Comparison of ENCODE assay signal across 12 cellular contexts in genomic region chr5:80864706-80865435, GRCh38.
DNase-seq lines count a peak whose midpoint lies in the region; ATAC-seq and TF ChIP-seq lines count a peak whose summit lies in the region.
"Had no signal": no experiment of that assay in that cellular context is flagged by ENCODE, and none has a peak within 500 bp of the region (broad histone marks: within the 10 kb centered on the region; RNA-seq: fewer than 3 reads in every experiment).

No MANE protein-coding gene starts in this region.

- H3K27me3 ChIP-seq in right cardiac atrium (ENCODE audit: control insufficient read depth, insufficient read depth) = no peaks in the 10 kb centered on the region

- H3K9me3 ChIP-seq in HEK293 (ENCODE audit: control insufficient read depth, insufficient read depth, low read depth, low read length) (no peaks in the 10 kb centered on the region), right cardiac atrium (ENCODE audit: control insufficient read depth, low read length) (no peaks in the 10 kb centered on the region)

- intact Hi-C loops in right cardiac atrium (cut with DNase I) = no loop called here
- intact Hi-C loops in posterior vena cava (cut with DNase I) = no loop called here

- H3K27ac Mint-ChIP-seq in stimulated activated naive CD8-positive, alpha-beta T cell treated with anti-CD3 and anti-CD28 coated beads, Interleukin-15, amount 100 ng/mL, for 72 hours = peak overlapping the region in 1 of 2 donors; percentile 47
- H3K27ac Mint-ChIP-seq: B cell; T-helper 1 cell treated with Interleukin-12 subunit alpha and Interleukin-12 subunit beta and Interleukin-4 antibody, amounts not matched to agents 30 μg/mL and 1 μg/mL, for 36 hours had no signal

- no peak for TF ChIP-seq CTCF in HEK293 (tag by site-specific recombination; IDR thresholded peaks at IDR 0.05)

- ATAC-seq in HG03565 (IDR thresholded peaks at IDR 0.05; ENCODE audit: unreplicated experiment) (peak; percentile 60), right cardiac atrium (no peak), esophagus mucosa (no peak)
- ATAC-seq in stimulated activated naive CD8-positive, alpha-beta T cell treated with anti-CD3 and anti-CD28 coated beads, Interleukin-15, amount 100 ng/mL, for 72 hours = peak; percentile 92
- ATAC-seq: left cardiac atrium had no signal

- H3K4me3 Mint-ChIP-seq in stimulated activated naive CD8-positive, alpha-beta T cell treated with anti-CD3 and anti-CD28 coated beads, Interleukin-15, amount 100 ng/mL, for 72 hours = peak overlapping the region in 1 of 2 donors; percentile 72
- H3K4me3 Mint-ChIP-seq: B cell; T-helper 1 cell treated with Interleukin-12 subunit alpha and Interleukin-12 subunit beta and Interleukin-4 antibody, amounts not matched to agents 30 μg/mL and 1 μg/mL, for 36 hours had no signal

- 86% methylated on average over 3 of the region's 3 CpGs for WGBS in right cardiac atrium

- POLR2A ChIA-PET in HEK293 (lab: Yijun Ruan, JAX) = no interaction called here

- H3K9me3 Mint-ChIP-seq in stimulated activated naive CD8-positive, alpha-beta T cell treated with anti-CD3 and anti-CD28 coated beads, Interleukin-15, amount 100 ng/mL, for 72 hours = no peaks in the 10 kb centered on the region
- H3K9me3 Mint-ChIP-seq: T-helper 1 cell treated with Interleukin-12 subunit alpha and Interleukin-12 subunit beta and Interleukin-4 antibody, amounts not matched to agents 30 μg/mL and 1 μg/mL, for 36 hours had no signal

- DNase-seq in stimulated activated CD4-positive, alpha-beta T cell treated with anti-CD3 and anti-CD28 coated beads, Interleukin-4, amount 100 ng/mL, for 24 hours = peak; percentile 20
- no peak for DNase-seq in stimulated activated CD4-positive, alpha-beta T cell treated with anti-CD3 and anti-CD28 coated beads, Interleukin-4, amount 100 ng/mL, for 1 hour
- peak in 1 of 2 donors; percentile 16 for DNase-seq in stimulated activated naive CD8-positive, alpha-beta T cell treated with anti-CD3 and anti-CD28 coated beads, Interleukin-15, amount 100 ng/mL, for 72 hours
- DNase-seq in right cardiac atrium = no peak
- no peak for DNase-seq in posterior vena cava (ENCODE audit: low spot score)
- DNase-seq: left cardiac atrium, NCI-H2081 had no signal

- H3K4me3 ChIP-seq in HEK293 (ENCODE audit: low read depth, low read length) (no peak overlapping the region), right cardiac atrium (ENCODE audit: low read length) (no peak overlapping the region)

- CTCF ChIA-PET in HEK293 (lab: Yijun Ruan, JAX) = interaction anchor here (0.6 kb wide), 1 partner anchor 453 kb away, joined by 4 read pairs; no protein-coding TSS in a partner anchor

- H3K27ac ChIP-seq in HEK293 (ENCODE audit: extremely low read depth, low read depth, low read length) (no peak overlapping the region), right cardiac atrium (ENCODE audit: low read length) (no peak overlapping the region)

- no peaks in the 10 kb centered on the region for H3K27me3 Mint-ChIP-seq in stimulated activated naive CD8-positive, alpha-beta T cell treated with anti-CD3 and anti-CD28 coated beads, Interleukin-15, amount 100 ng/mL, for 72 hours
- H3K27me3 Mint-ChIP-seq: B cell had no signal

- H3K4me1 Mint-ChIP-seq in stimulated activated naive CD8-positive, alpha-beta T cell treated with anti-CD3 and anti-CD28 coated beads, Interleukin-15, amount 100 ng/mL, for 72 hours = peaks cover 52% of the 10 kb centered on the region
- H3K4me1 Mint-ChIP-seq: B cell had no signal

- H3K4me1 ChIP-seq in HEK293 (ENCODE audit: control insufficient read depth, insufficient read depth, low read length) = no peaks in the 10 kb centered on the region
- no peaks in the 10 kb centered on the region for H3K4me1 ChIP-seq in right cardiac atrium (ENCODE audit: control insufficient read depth, insufficient read depth, low read length)

- peaks cover 0 to 5% of the 10 kb centered on the region in 2 experiments; a peak in 2 of 3 replicates for H3K36me3 ChIP-seq in HEK293 (ENCODE audit: control insufficient read depth in 2 of 2, insufficient read depth in 1 of 2, low read length in 2 of 2)

TF ChIP-seq in HEK293, 187 proteins besides CTCF, POLR2A, EP300 and RAD21:
- TF ChIP-seq TCF7L2 (IDR thresholded peaks at IDR 0.05; ENCODE audit: borderline replicate concordance, low read depth, low read length) = no peak
- TF ChIP-seq EGR2 (tag by site-specific recombination; IDR thresholded peaks at IDR 0.05; ENCODE audit: low read depth) = 0 out of 2 replicates have a peak, but pooled peaks have one; percentile 7
- TF ChIP-seq ZNF624 (tag by site-specific recombination; IDR thresholded peaks at IDR 0.05) = no peak

Comparison
In these comparisons a context has a peak if more than half of its experiments do, and no peak if none do; other contexts are left out.
1. ATAC-seq: peak in HG03565 (single experiment) and stimulated activated naive CD8-positive, alpha-beta T cell treated with anti-CD3 and anti-CD28 coated beads, Interleukin-15, amount 100 ng/mL, for 72 hours (single experiment); none in right cardiac atrium (0 of 2) and esophagus mucosa (single experiment).